ENCODE assay signal across 8 cellular contexts in the genomic region with DNA sequence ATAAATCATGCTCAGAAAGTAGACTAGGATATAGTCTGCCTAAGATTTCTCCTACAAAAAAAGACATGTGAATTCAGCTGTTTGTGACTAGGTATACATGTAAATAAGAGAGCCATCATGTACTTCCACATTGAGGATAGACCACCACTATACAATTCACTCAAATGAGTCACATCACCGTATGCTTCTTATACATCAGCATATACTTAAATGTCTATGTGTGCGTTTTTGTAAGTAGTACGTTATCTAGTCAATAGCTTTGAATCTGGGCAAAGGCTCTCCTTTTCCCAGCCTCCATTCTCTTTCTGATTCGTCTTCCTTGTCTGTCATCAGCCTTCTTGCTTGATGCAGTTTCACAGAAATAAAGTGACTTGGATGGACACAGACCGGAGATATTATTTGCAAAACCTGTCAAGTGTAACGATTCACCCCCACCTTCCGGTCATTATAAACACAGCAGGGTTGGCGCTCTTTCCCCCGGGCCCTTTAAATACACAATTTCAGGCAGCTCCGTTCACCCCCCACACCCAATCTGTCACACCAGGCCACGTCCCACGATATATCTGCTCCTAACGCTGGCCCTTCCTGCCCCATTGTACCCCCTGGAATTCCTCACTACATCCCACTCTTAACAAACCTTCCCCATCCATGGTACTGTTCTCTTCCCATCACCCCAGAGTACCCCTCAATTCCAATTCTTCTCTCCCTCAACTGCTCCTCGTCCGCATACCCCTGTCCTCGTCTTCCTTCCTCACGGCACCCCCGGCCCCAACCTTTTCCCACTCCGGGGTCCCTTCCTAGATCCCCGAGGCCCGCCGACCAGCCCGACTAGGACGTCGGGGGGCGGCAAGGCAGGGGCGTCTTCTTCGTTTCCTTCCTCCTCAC. TPM values are rescaled to one million over a fixed set of nuclear protein-coding genes. Genes with fewer than 3 reads are reported as not detected.
DNase-seq lines count a peak whose midpoint lies in the region; ATAC-seq and TF ChIP-seq lines count a peak whose summit lies in the region.

No MANE protein-coding gene starts in this region.

- H3K27me3 ChIP-seq in BLaER1 (no peaks in the 10 kb centered on the region), HUES6 (ENCODE audit: control insufficient read depth, insufficient read depth, low read length) (no peaks in the 10 kb centered on the region), cardiac muscle cell (no peaks in the 10 kb centered on the region), parathyroid adenoma (ENCODE audit: control insufficient read depth, insufficient read depth, low read length) (no peaks in the 10 kb centered on the region)

- H3K27ac ChIP-seq in BLaER1 (peak overlapping the region; percentile 88), HUES6 (ENCODE audit: low read depth, low read length) (peak overlapping the region; percentile 64; the same call in 1 of the 2 replicates), cardiac muscle cell (peak overlapping the region; percentile 92), parathyroid adenoma (peak overlapping the region; percentile 98)

- peak overlapping the region; percentile 99 for H3K4me3 Mint-ChIP-seq in activated naive CD8-positive, alpha-beta T cell

- H3K9me3 Mint-ChIP-seq in activated naive CD8-positive, alpha-beta T cell (ENCODE audit: low read depth), result no peaks in the 10 kb centered on the region

- H3K9ac ChIP-seq in BLaER1, result peak overlapping the region; percentile 89
- H3K9ac ChIP-seq in HUES6 (ENCODE audit: low read length), result peak overlapping the region; percentile 87
- peak overlapping the region; percentile 80 for H3K9ac ChIP-seq in parathyroid adenoma

- H3K4me3 ChIP-seq in BLaER1, result peak overlapping the region; percentile 90
- peak overlapping the region; percentile 98 for H3K4me3 ChIP-seq in HUES6 (ENCODE audit: low read depth, low read length)
- H3K4me3 ChIP-seq in cardiac muscle cell, result peak overlapping the region; percentile 84
- peak overlapping the region; percentile 98 for H3K4me3 ChIP-seq in parathyroid adenoma (ENCODE audit: low read depth, low read length)

- H3K36me3 Mint-ChIP-seq in activated naive CD8-positive, alpha-beta T cell, result peaks cover 8% of the 10 kb centered on the region

- H2AFZ ChIP-seq in parathyroid adenoma, result peak overlapping the region; percentile 97

- H3K4me2 ChIP-seq in BLaER1, result peak overlapping the region; percentile 92
- H3K4me2 ChIP-seq in parathyroid adenoma (ENCODE audit: low read length), result peak overlapping the region; percentile 95

- no peaks in the 10 kb centered on the region; the same call in 1 of the 2 replicates for H4K20me1 ChIP-seq in BLaER1

- peaks cover 2% of the 10 kb centered on the region for H3K79me2 ChIP-seq in parathyroid adenoma

- H3K4me1 ChIP-seq in BLaER1, result peaks cover 25% of the 10 kb centered on the region
- peaks cover 28% of the 10 kb centered on the region for H3K4me1 ChIP-seq in HUES6 (ENCODE audit: control insufficient read depth, insufficient read depth, low read length)
- peaks cover 18% of the 10 kb centered on the region for H3K4me1 ChIP-seq in cardiac muscle cell (ENCODE audit: low read depth)
- peaks cover 7% of the 10 kb centered on the region for H3K4me1 ChIP-seq in parathyroid adenoma

- peak; percentile 14 for TF ChIP-seq CTCF in cardiac muscle cell (IDR thresholded peaks at IDR 0.05; ENCODE audit: low read depth, low read length)
- no peak for TF ChIP-seq CTCF in parathyroid adenoma (IDR thresholded peaks at IDR 0.05)

- peaks cover 61% of the 10 kb centered on the region for H3K4me1 Mint-ChIP-seq in activated naive CD8-positive, alpha-beta T cell (ENCODE audit: low read depth)

- H3K27ac Mint-ChIP-seq in activated naive CD8-positive, alpha-beta T cell, result peak overlapping the region; percentile 99

- peak; percentile 39 to 60 for DNase-seq in SHP77 (lab: John Stamatoyannopoulos, UW)
- peak; percentile 41 to 44 for DNase-seq in cardiac muscle cell (ENCODE audit: low read depth in 1 of 2, low spot score in 1 of 2)
- DNase-seq in NCI-H2029 (lab: John Stamatoyannopoulos, UW), result no peak

- H3K9me3 ChIP-seq in BLaER1 (no peaks in the 10 kb centered on the region), HUES6 (ENCODE audit: control insufficient read depth, insufficient read depth, low read depth, low read length) (no peaks in the 10 kb centered on the region), cardiac muscle cell (ENCODE audit: low read depth) (no peaks in the 10 kb centered on the region), parathyroid adenoma (ENCODE audit: control insufficient read depth, low read length) (no peaks in the 10 kb centered on the region)

- peaks cover 26% of the 10 kb centered on the region for H3K36me3 ChIP-seq in BLaER1
- H3K36me3 ChIP-seq in HUES6 (ENCODE audit: control insufficient read depth, insufficient read depth, low read length), result peaks cover 8% of the 10 kb centered on the region
- H3K36me3 ChIP-seq in cardiac muscle cell, result peaks cover 14% of the 10 kb centered on the region
- H3K36me3 ChIP-seq in parathyroid adenoma (ENCODE audit: control insufficient read depth, insufficient read depth, low read length), result no peaks in the 10 kb centered on the region

- ATAC-seq in GM19397 (IDR thresholded peaks at IDR 0.05; ENCODE audit: unreplicated experiment), result peak; percentile 37

- no peaks in the 10 kb centered on the region for H3K27me3 Mint-ChIP-seq in activated naive CD8-positive, alpha-beta T cell

RNA-seq across cellular contexts. Expression of a gene that starts 0.6 kb away (rescaled TPM):
- 5.0 and 9.4 TPM in 2 replicates for total RNA-seq in cardiac muscle cell
- polyA plus RNA-seq in cardiac muscle cell, result 6.9 and 8.6 TPM in 2 replicates

RNA-seq across cellular contexts. Expression of a gene that starts 40.2 kb away (rescaled TPM):
- 17.2 and 21.6 TPM in 2 replicates for total RNA-seq in cardiac muscle cell
- 19.1 and 33.3 TPM in 2 replicates for polyA plus RNA-seq in cardiac muscle cell
